18 cellular contexts compared by ENCODE assay signal in genomic region chr1:158071106-158071505, GRCh38.
DNase-seq lines count a peak whose midpoint lies in the region; TF ChIP-seq lines count a peak whose summit lies in the region.
"Had no signal": no experiment of that assay in that cellular context is flagged by ENCODE, and none has a peak within 500 bp of the region (broad histone marks: within the 10 kb centered on the region; RNA-seq: fewer than 3 reads in every experiment).

No MANE protein-coding gene starts in this region.

- H3K4me3 ChIP-seq in choroid plexus epithelial cell (ENCODE audit: low read depth, low read length), result no peak overlapping the region
- H3K4me3 ChIP-seq in mesenchymal stem cell (ENCODE audit: insufficient read depth in 1 of 2, low read depth in 1 of 2, low read length in 2 of 2), result no peak overlapping the region
- no peak overlapping the region for H3K4me3 ChIP-seq in testis
- H3K4me3 ChIP-seq: ovary, PC-9, thoracic aorta had no signal

- DNase-seq in NCI-H2227 treated with DMSO at 0.1 percent for 48 hours (lab: John Stamatoyannopoulos, UW) (peak; percentile 13), choroid plexus epithelial cell (ENCODE audit: low read depth) (peak; percentile 13), mesenchymal stem cell (no peak), testis (peak; percentile 18), NOMO-1 treated with dmso at 0.1 percent for 144 hours (lab: John Stamatoyannopoulos, UW; ENCODE audit: unreplicated experiment) (no peak), HPDE6-E6E7 (ENCODE audit: extremely low spot score) (no peak), SW 1271 (lab: John Stamatoyannopoulos, UW) (no peak)
- DNase-seq: activated CD4-positive, alpha-beta T cell treated with anti-CD3 and anti-CD28 coated beads for 4 hours; activated CD8-positive, alpha-beta memory T cell treated with anti-CD3 and anti-CD28 coated beads, Interleukin-2, amount 50 U/mL, for 4 hours; activated effector memory CD4-positive, alpha-beta T cell treated with anti-CD3 and anti-CD28 coated beads, Interleukin-2, amount 50 U/mL, for 16 hours; dermis blood vessel endothelial cell; DMS 273 treated with DMSO at 0.1 percent for 48 hours; KG1; ovary; PC-9; stimulated activated CD4-positive, alpha-beta T cell treated with anti-CD3 and anti-CD28 coated beads, Interleukin-4, amount 100 ng/mL, for 4 hours had no signal

- H3K27me3 ChIP-seq in mesenchymal stem cell (ENCODE audit: control insufficient read depth in 1 of 2, insufficient read depth in 1 of 2, low read length in 2 of 2) (no peaks in the 10 kb centered on the region), testis (no peaks in the 10 kb centered on the region)
- H3K27me3 ChIP-seq: ovary had no signal

- no peak overlapping the region for H4K8ac ChIP-seq in mesenchymal stem cell (ENCODE audit: low read length)

- TF ChIP-seq POLR2A in testis (IDR thresholded peaks at IDR 0.05), result no peak

- H2BK12ac ChIP-seq in mesenchymal stem cell (ENCODE audit: low read length in 2 of 2), result no peak overlapping the region

- H2BK120ac ChIP-seq in mesenchymal stem cell (ENCODE audit: low read depth, low read length), result no peak overlapping the region

- WGBS in mesenchymal stem cell, result 81% methylated on average over 12 of the region's 12 CpGs
- 28 to 38% methylated on average over 12 of the region's 12 CpGs for WGBS in testis, 2 donors

- H3K14ac ChIP-seq in mesenchymal stem cell (ENCODE audit: low read length in 2 of 2), result no peak overlapping the region

- H3K27ac ChIP-seq in mesenchymal stem cell (ENCODE audit: low read length, poor library complexity, severe bottlenecking) (peak overlapping the region; percentile 9), testis (no peak overlapping the region)
- H3K27ac ChIP-seq: C4-2B, ovary, PC-9, thoracic aorta had no signal

- H4K91ac ChIP-seq in mesenchymal stem cell (ENCODE audit: low read length), result no peak overlapping the region

- H3K4me2 ChIP-seq in mesenchymal stem cell (ENCODE audit: low read length, poor library complexity, severe bottlenecking), result no peak overlapping the region
- H3K4me2 ChIP-seq: PC-9 had no signal

- H3K18ac ChIP-seq in mesenchymal stem cell (ENCODE audit: low read depth in 1 of 2, low read length in 2 of 2), result no peak overlapping the region

- TF ChIP-seq CTCF in choroid plexus epithelial cell (conservative IDR thresholded peaks at IDR 0.05; ENCODE audit: low read depth, low read length) (no peak), testis (IDR thresholded peaks at IDR 0.05) (no peak)

- peaks cover 24 to 71% of the 10 kb centered on the region in 2 experiments for H3K36me3 ChIP-seq in mesenchymal stem cell (ENCODE audit: control insufficient read depth in 1 of 2, insufficient read depth in 2 of 2, low read depth in 1 of 2, low read length in 2 of 2)
- H3K36me3 ChIP-seq in testis (ENCODE audit: low read depth, missing control alignments), result no peaks in the 10 kb centered on the region
- H3K36me3 ChIP-seq: ovary had no signal

- H3K79me1 ChIP-seq in mesenchymal stem cell (replicated peaks; ENCODE audit: low read length, poor library complexity, severe bottlenecking), result peaks cover 2% of the 10 kb centered on the region

- intact Hi-C loops in testis (cut with DNase I; ENCODE audit: low total_unique reads), result no loop called here

- no peak overlapping the region for H2AFZ ChIP-seq in mesenchymal stem cell (ENCODE audit: low read depth, low read length)
- H2AFZ ChIP-seq: PC-9 had no signal

- H3K4ac ChIP-seq in mesenchymal stem cell (ENCODE audit: low read depth in 1 of 2, low read length in 2 of 2), result no peak overlapping the region

- no peak overlapping the region for H3K23ac ChIP-seq in mesenchymal stem cell (ENCODE audit: low read length in 2 of 2)

- no peak overlapping the region for H2BK5ac ChIP-seq in mesenchymal stem cell (ENCODE audit: low read depth, low read length, poor library complexity, severe bottlenecking)

- H2BK15ac ChIP-seq in mesenchymal stem cell (ENCODE audit: low read depth, poor library complexity, severe bottlenecking), result no peak overlapping the region

- no peak overlapping the region for H2AK5ac ChIP-seq in mesenchymal stem cell (ENCODE audit: low read length, severe bottlenecking)

- H3K9me3 ChIP-seq in mesenchymal stem cell (ENCODE audit: control insufficient read depth, low read length), result no peaks in the 10 kb centered on the region
- H3K9me3 ChIP-seq in testis, result no peaks in the 10 kb centered on the region
- H3K9me3 ChIP-seq: ovary, thoracic aorta had no signal

- H3K9ac ChIP-seq in mesenchymal stem cell (ENCODE audit: low read length), result peak overlapping the region; percentile 23

- peaks cover 75% of the 10 kb centered on the region for H3K4me1 ChIP-seq in mesenchymal stem cell (ENCODE audit: control insufficient read depth, insufficient read depth, low read depth, low read length)
- H3K4me1 ChIP-seq in testis, result peaks cover 14% of the 10 kb centered on the region

Comparison
In these comparisons a context has a peak if more than half of its experiments do, and no peak if none do; other contexts are left out.
1. DNase-seq: peak in NCI-H2227 treated with DMSO at 0.1 percent for 48 hours (single experiment), choroid plexus epithelial cell (single experiment) and testis (single experiment); none in mesenchymal stem cell (single experiment), NOMO-1 treated with dmso at 0.1 percent for 144 hours (single experiment), HPDE6-E6E7 (single experiment) and SW 1271 (0 of 2).